Comparison of ENCODE assay signal across 8 cellular contexts in the genomic region with DNA sequence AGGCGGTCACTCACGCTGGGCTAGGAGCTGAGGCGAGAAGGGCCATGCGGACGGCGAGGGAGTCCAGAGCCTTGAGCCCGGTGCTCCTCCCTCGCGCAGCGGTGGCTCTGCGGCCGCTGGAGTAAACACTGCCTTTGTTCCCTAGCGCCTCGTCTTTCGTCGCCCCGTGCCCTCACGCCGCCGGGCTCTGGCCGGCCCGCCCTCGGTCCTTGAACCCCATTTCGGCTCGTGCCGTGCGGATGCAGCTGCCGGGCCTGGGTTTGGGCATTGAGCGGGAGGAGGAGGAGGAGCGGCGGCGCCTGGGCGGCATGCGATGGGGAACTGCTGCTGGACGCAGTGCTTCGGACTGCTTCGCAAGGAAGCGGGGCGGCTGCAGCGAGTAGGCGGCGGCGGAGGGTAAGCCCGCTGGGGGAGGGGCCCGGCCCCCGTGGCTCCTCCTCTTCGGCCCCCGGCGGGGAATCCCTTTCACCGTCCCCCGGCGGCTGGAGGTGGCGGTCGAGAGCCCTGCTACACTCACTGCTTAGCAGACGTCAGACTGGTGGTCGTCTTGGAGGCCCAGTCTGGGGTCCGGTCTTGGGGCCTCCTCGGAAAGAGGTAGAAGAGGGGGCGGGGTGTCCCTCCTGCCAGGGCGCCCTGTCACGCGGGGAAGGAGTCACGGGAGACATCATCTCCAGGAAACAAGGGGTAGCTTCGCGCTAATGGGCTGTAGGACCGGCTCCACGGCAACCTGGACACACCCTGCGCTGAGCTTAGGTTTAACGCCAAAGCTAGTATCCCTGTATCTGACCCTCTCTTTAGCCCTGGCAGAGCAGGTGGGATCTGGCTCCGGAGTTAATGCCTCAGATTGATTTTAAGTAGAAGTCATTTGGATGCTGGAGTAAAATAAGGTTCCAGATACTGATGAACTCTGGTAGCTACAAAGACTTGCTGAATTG. TPM values are rescaled to one million over a fixed set of nuclear protein-coding genes. Genes with fewer than 3 reads are reported as not detected.
DNase-seq lines count a peak whose midpoint lies in the region; ATAC-seq lines count a peak whose summit lies in the region.

A gene with protein sequence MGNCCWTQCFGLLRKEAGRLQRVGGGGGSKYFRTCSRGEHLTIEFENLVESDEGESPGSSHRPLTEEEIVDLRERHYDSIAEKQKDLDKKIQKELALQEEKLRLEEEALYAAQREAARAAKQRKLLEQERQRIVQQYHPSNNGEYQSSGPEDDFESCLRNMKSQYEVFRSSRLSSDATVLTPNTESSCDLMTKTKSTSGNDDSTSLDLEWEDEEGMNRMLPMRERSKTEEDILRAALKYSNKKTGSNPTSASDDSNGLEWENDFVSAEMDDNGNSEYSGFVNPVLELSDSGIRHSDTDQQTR (plus strand): TSS at position 9 of the 935 bp plus-strand sequence. CDS start 305 bp downstream, at position 314.

- H3K4me1 Mint-ChIP-seq in effector memory CD8-positive, alpha-beta T cell (ENCODE audit: low read depth in 2 of 2) = peaks cover 14 to 16% of the 10 kb centered on the region in 2 donors

- H2BK12ac ChIP-seq in mesenchymal stem cell (ENCODE audit: low read length in 2 of 2) = peak within 1 kb of the TSS; percentile 4 to 67

- H3K4me3 Mint-ChIP-seq in effector memory CD8-positive, alpha-beta T cell = peak within 1 kb of the TSS; percentile 86 to 92

- peak within 1 kb of the TSS; percentile 98 for H3K27ac Mint-ChIP-seq in effector memory CD8-positive, alpha-beta T cell

- H3K27me3 Mint-ChIP-seq in effector memory CD8-positive, alpha-beta T cell = peaks cover 0 to 2% of the 10 kb centered on the region in 2 donors

- ATAC-seq in GM19395 (IDR thresholded peaks at IDR 0.05; ENCODE audit: unreplicated experiment) (peak; percentile 74), HG03558 (IDR thresholded peaks at IDR 0.05; ENCODE audit: extremely low read depth, unreplicated experiment) (peak; percentile 31)
- peak; percentile 66 for ATAC-seq in effector memory CD8-positive, alpha-beta T cell (replicated peaks)

- under 1% methylated on average over 61 of the region's 70 CpGs for WGBS in mesenchymal stem cell

- H2AFZ ChIP-seq in mesenchymal stem cell (ENCODE audit: low read depth, low read length) = peak within 1 kb of the TSS; percentile 92

- no peaks in the 10 kb centered on the region for H3K27me3 ChIP-seq in mesenchymal stem cell (ENCODE audit: control insufficient read depth in 1 of 2, insufficient read depth in 1 of 2, low read length in 2 of 2)

- H3K79me1 ChIP-seq in mesenchymal stem cell (replicated peaks; ENCODE audit: low read length, poor library complexity, severe bottlenecking) = peaks cover 5% of the 10 kb centered on the region

- H3K4me1 ChIP-seq in mesenchymal stem cell (ENCODE audit: control insufficient read depth, insufficient read depth, low read depth, low read length) = peaks cover 2% of the 10 kb centered on the region

- peak within 1 kb of the TSS; percentile 95 for H3K4me2 ChIP-seq in mesenchymal stem cell (ENCODE audit: low read length, poor library complexity, severe bottlenecking)

- no peaks in the 10 kb centered on the region for H3K36me3 ChIP-seq in mesenchymal stem cell (ENCODE audit: control insufficient read depth in 1 of 2, insufficient read depth in 2 of 2, low read depth in 1 of 2, low read length in 2 of 2)

- peak within 1 kb of the TSS; percentile 94 for H2BK15ac ChIP-seq in mesenchymal stem cell (ENCODE audit: low read depth, poor library complexity, severe bottlenecking)

- no peaks in the 10 kb centered on the region for H3K9me3 Mint-ChIP-seq in effector memory CD8-positive, alpha-beta T cell

- H3K4me3 ChIP-seq in mesenchymal stem cell (ENCODE audit: insufficient read depth in 1 of 2, low read depth in 1 of 2, low read length in 2 of 2) = peak within 1 kb of the TSS; percentile 83 to 84

- peaks cover 18% of the 10 kb centered on the region for H3K36me3 Mint-ChIP-seq in effector memory CD8-positive, alpha-beta T cell (ENCODE audit: insufficient read depth)

- peak within 1 kb of the TSS; percentile 95 for H4K91ac ChIP-seq in mesenchymal stem cell (ENCODE audit: low read length)

- peak within 1 kb of the TSS; percentile 62 for H2AK5ac ChIP-seq in mesenchymal stem cell (ENCODE audit: low read length, severe bottlenecking)

- H3K18ac ChIP-seq in mesenchymal stem cell (ENCODE audit: low read depth in 1 of 2, low read length in 2 of 2) = peak within 1 kb of the TSS; percentile 98

- no peak within 1 kb of the TSS for H2BK120ac ChIP-seq in mesenchymal stem cell (ENCODE audit: low read depth, low read length)

- DNase-seq in CMK (ENCODE audit: low read depth) = peak; percentile 38
- peak; percentile 78 to 83 for DNase-seq in NOMO-1 (lab: John Stamatoyannopoulos, UW; ENCODE audit: unreplicated experiment in 2 of 2)
- peak; percentile 56 to 62 for DNase-seq in activated CD8-positive, alpha-beta memory T cell treated with anti-CD3 and anti-CD28 coated beads for 4 hours (ENCODE audit: low read depth in 2 of 2)
- peak; percentile 79 to 82 (median 81) for DNase-seq in effector memory CD8-positive, alpha-beta T cell
- DNase-seq in mesenchymal stem cell = peak; percentile 91
- peak; percentile 55 for DNase-seq in stimulated activated CD8-positive, alpha-beta memory T cell treated with anti-CD3 and anti-CD28 coated beads, Interleukin-15, amount 100 ng/mL, for 1 hour (ENCODE audit: low read depth)

- peak within 1 kb of the TSS; percentile 99 for H4K8ac ChIP-seq in mesenchymal stem cell (ENCODE audit: low read length)

- no peaks in the 10 kb centered on the region for H3K9me3 ChIP-seq in mesenchymal stem cell (ENCODE audit: control insufficient read depth, low read length)

- H3K4ac ChIP-seq in mesenchymal stem cell (ENCODE audit: low read depth in 1 of 2, low read length in 2 of 2) = peak within 1 kb of the TSS; percentile 90 to 97

- peak within 1 kb of the TSS; percentile 97 for H3K27ac ChIP-seq in mesenchymal stem cell (ENCODE audit: low read length, poor library complexity, severe bottlenecking)

- H3K9ac ChIP-seq in mesenchymal stem cell (ENCODE audit: low read length) = peak within 1 kb of the TSS; percentile 93

- peak within 1 kb of the TSS; percentile 20 to 71 for H3K23ac ChIP-seq in mesenchymal stem cell (ENCODE audit: low read length in 2 of 2)

- H3K14ac ChIP-seq in mesenchymal stem cell (ENCODE audit: low read length in 2 of 2) = peak within 1 kb of the TSS in 1 of 2 experiments; percentile 68

- H2BK5ac ChIP-seq in mesenchymal stem cell (ENCODE audit: low read depth, low read length, poor library complexity, severe bottlenecking) = peak within 1 kb of the TSS; percentile 73

RNA-seq across cellular contexts. Expression of the gene that starts here (rescaled TPM):
- polyA plus RNA-seq in mesenchymal stem cell (2013, experiment 1 of 2) = 11.8 TPM
- polyA plus RNA-seq in mesenchymal stem cell (2013, experiment 2 of 2) = 11.9 TPM

Comparison
In these comparisons a context has a peak if more than half of its experiments do, and no peak if none do; other contexts are left out.
1. Peak in every context shown above with its lines: DNase-seq, ATAC-seq, H3K4me3 ChIP-seq and H3K27ac ChIP-seq.
2. DNase-seq: peak in every context shown above with its lines; median percentile 91 in mesenchymal stem cell; 81 in effector memory CD8-positive, alpha-beta T cell; 80 in NOMO-1; 59 in activated CD8-positive, alpha-beta memory T cell treated with anti-CD3 and anti-CD28 coated beads for 4 hours; 55 in stimulated activated CD8-positive, alpha-beta memory T cell treated with anti-CD3 and anti-CD28 coated beads, Interleukin-15, amount 100 ng/mL, for 1 hour; 38 in CMK.